In the genomic region with DNA sequence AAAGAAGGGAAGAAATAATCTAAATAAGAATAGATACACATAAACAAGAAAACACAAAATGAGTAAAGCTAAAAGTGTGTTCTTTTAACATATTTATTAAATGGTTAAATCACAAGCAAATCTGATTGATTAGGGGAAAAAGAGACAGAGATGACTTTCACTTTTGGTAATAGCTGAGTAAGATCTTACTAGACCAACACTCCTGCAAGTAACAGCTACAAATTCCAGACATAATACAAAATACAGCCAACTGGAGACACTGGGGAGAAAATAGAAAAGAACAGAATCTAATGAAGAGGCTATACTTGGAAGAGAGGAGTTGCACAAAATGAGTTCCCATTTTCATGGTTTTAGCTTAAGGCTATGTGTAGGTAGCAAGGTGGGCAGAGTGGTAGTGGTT, we compare ENCODE assay signal across 22 cellular contexts. TPM values are rescaled to one million over a fixed set of nuclear protein-coding genes. Genes with fewer than 3 reads are reported as not detected.
A peak's percentile ranks its signal among the peaks of the same experiment; 100 is the strongest.
DNase-seq lines count a peak whose midpoint lies in the region; ATAC-seq and TF ChIP-seq lines count a peak whose summit lies in the region.
"Had no signal": no experiment of that assay in that cellular context is flagged by ENCODE, and none has a peak within 500 bp of the region (broad histone marks: within the 10 kb centered on the region; RNA-seq: fewer than 3 reads in every experiment).

No MANE protein-coding gene starts in this region.

- peak overlapping the region; percentile 92 for H3K4me3 Mint-ChIP-seq in chondrocyte (ENCODE audit: unreplicated experiment)
- H3K4me3 Mint-ChIP-seq: activated CD8-positive, alpha-beta T cell treated with anti-CD3 and anti-CD28 coated beads for 36 hours; CD4-positive, alpha-beta memory T cell; immature natural killer cell; natural killer cell; stimulated activated memory B cell treated with anti-CD40 and anti-IgM and Interleukin-4, amounts not matched to agents 10 μg/mL and 1 μg/mL and 100 μg/mL, for 72 hours had no signal

- H3K9me3 ChIP-seq in HUES64 (ENCODE audit: insufficient read depth, low read depth, low read length) (no peaks in the 10 kb centered on the region), mesodermal cell (ENCODE audit: control insufficient read depth, low read length) (no peaks in the 10 kb centered on the region), esophagus squamous epithelium (no peaks in the 10 kb centered on the region)
- H3K9me3 ChIP-seq: colonic mucosa, testis had no signal

- H3K27ac Mint-ChIP-seq in chondrocyte (ENCODE audit: unreplicated experiment) = peak overlapping the region; percentile 97
- H3K27ac Mint-ChIP-seq: activated CD8-positive, alpha-beta T cell treated with anti-CD3 and anti-CD28 coated beads for 36 hours; immature natural killer cell; natural killer cell; stimulated activated memory B cell treated with anti-CD40 and anti-IgM and Interleukin-4, amounts not matched to agents 10 μg/mL and 1 μg/mL and 100 μg/mL, for 72 hours had no signal

- peaks cover 52% of the 10 kb centered on the region for H3K4me1 Mint-ChIP-seq in chondrocyte (ENCODE audit: low read depth)
- H3K4me1 Mint-ChIP-seq: CD4-positive, alpha-beta memory T cell; immature natural killer cell; natural killer cell; stimulated activated memory B cell treated with anti-CD40 and anti-IgM and Interleukin-4, amounts not matched to agents 10 μg/mL and 1 μg/mL and 100 μg/mL, for 72 hours had no signal

- no peak for TF ChIP-seq CTCF in chondrocyte (IDR thresholded peaks at IDR 0.05)
- no peak for TF ChIP-seq CTCF in esophagus squamous epithelium (IDR thresholded peaks at IDR 0.05)

- no peak for TF ChIP-seq POLR2A in esophagus squamous epithelium (IDR thresholded peaks at IDR 0.05)

- H3K36me3 ChIP-seq in HUES64 (ENCODE audit: insufficient read depth, low read length) (no peaks in the 10 kb centered on the region), mesodermal cell (ENCODE audit: control insufficient read depth, insufficient read depth, low read length) (no peaks in the 10 kb centered on the region), esophagus squamous epithelium (no peaks in the 10 kb centered on the region)
- H3K36me3 ChIP-seq: colonic mucosa had no signal

- H3K27ac ChIP-seq in HUES64 (ENCODE audit: low read depth, low read length) (no peak overlapping the region), mesodermal cell (ENCODE audit: low read depth, low read length, severe bottlenecking) (no peak overlapping the region), esophagus squamous epithelium (no peak overlapping the region)
- H3K27ac ChIP-seq: colonic mucosa, testis had no signal

- DNase-seq in chondrocyte (ENCODE audit: low spot score) (no peak), middle frontal gyrus (ENCODE audit: extremely low spot score, low spot score) (no peak), esophagus squamous epithelium (lab: John Stamatoyannopoulos, UW) (no peak), D341Med (ENCODE audit: low spot score) (no peak)
- DNase-seq in stimulated activated naive CD8-positive, alpha-beta T cell treated with anti-CD3 and anti-CD28 coated beads, Interleukin-15, Interleukin-2, amounts not matched to agents 100 U/mL and 50 U/mL, for 24 hours = no peak
- DNase-seq: activated CD8-positive, alpha-beta T cell treated with anti-CD3 and anti-CD28 coated beads for 36 hours; activated gamma-delta T cell treated with Interleukin-2 at 50 U/mL for 16 hours; CD4-positive, alpha-beta memory T cell; colonic mucosa; DMS153; immature natural killer cell; natural killer cell; NCI-H1436; NCI-H526; testis had no signal

- H3K4me3 ChIP-seq in HUES64 (ENCODE audit: low read length) (peak overlapping the region; percentile 86), mesodermal cell (ENCODE audit: extremely low read depth, insufficient read depth, low read length, poor library complexity, severe bottlenecking) (peak overlapping the region; percentile 39), esophagus squamous epithelium (no peak overlapping the region)
- H3K4me3 ChIP-seq: colonic mucosa, testis had no signal

- peak overlapping the region; percentile 71 for H3K9ac ChIP-seq in HUES64 (ENCODE audit: low read depth, low read length)

- intact Hi-C loops in esophagus squamous epithelium (cut with DNase I) = no loop called here

- peaks cover 5% of the 10 kb centered on the region for H3K9me3 Mint-ChIP-seq in chondrocyte (ENCODE audit: low read depth)
- H3K9me3 Mint-ChIP-seq: activated CD8-positive, alpha-beta T cell treated with anti-CD3 and anti-CD28 coated beads for 36 hours; CD4-positive, alpha-beta memory T cell; immature natural killer cell; natural killer cell; stimulated activated memory B cell treated with anti-CD40 and anti-IgM and Interleukin-4, amounts not matched to agents 10 μg/mL and 1 μg/mL and 100 μg/mL, for 72 hours had no signal

- H3K27me3 ChIP-seq in HUES64 (ENCODE audit: insufficient read depth, low read length) (no peaks in the 10 kb centered on the region), esophagus squamous epithelium (no peaks in the 10 kb centered on the region)
- H3K27me3 ChIP-seq: colonic mucosa, testis had no signal

- H3K4me1 ChIP-seq in HUES64 (ENCODE audit: insufficient read depth, low read length) = peaks cover 14% of the 10 kb centered on the region; the same call in 1 of the 2 replicates
- H3K4me1 ChIP-seq in mesodermal cell (ENCODE audit: control insufficient read depth, insufficient read depth, low read length, poor library complexity, severe bottlenecking) = no peaks in the 10 kb centered on the region
- H3K4me1 ChIP-seq in esophagus squamous epithelium = no peaks in the 10 kb centered on the region
- H3K4me1 ChIP-seq: colonic mucosa, testis had no signal

- H3K27me3 Mint-ChIP-seq in chondrocyte (ENCODE audit: low read depth) = no peaks in the 10 kb centered on the region
- H3K27me3 Mint-ChIP-seq: stimulated activated memory B cell treated with anti-CD40 and anti-IgM and Interleukin-4, amounts not matched to agents 10 μg/mL and 1 μg/mL and 100 μg/mL, for 72 hours had no signal

- no peak for ATAC-seq in stimulated activated naive CD8-positive, alpha-beta T cell treated with anti-CD3 and anti-CD28 coated beads, Interleukin-15, Interleukin-2, amounts not matched to agents 100 U/mL and 50 U/mL, for 24 hours
- ATAC-seq: activated CD8-positive, alpha-beta T cell treated with anti-CD3 and anti-CD28 coated beads for 36 hours; left lobe of liver; natural killer cell; stimulated activated memory B cell treated with anti-CD40 and anti-IgM and Interleukin-4, amounts not matched to agents 10 μg/mL and 1 μg/mL and 100 μg/mL, for 72 hours had no signal

- H3K36me3 Mint-ChIP-seq in chondrocyte (ENCODE audit: low read depth) = peaks cover 2% of the 10 kb centered on the region
- H3K36me3 Mint-ChIP-seq: CD4-positive, alpha-beta memory T cell; immature natural killer cell; natural killer cell; stimulated activated memory B cell treated with anti-CD40 and anti-IgM and Interleukin-4, amounts not matched to agents 10 μg/mL and 1 μg/mL and 100 μg/mL, for 72 hours had no signal

RNA-seq across cellular contexts. Expression of a gene that starts 33.6 kb away (rescaled TPM):
- polyA plus RNA-seq in HUES64 (2013, experiment 1 of 2) = not detected
- not detected for polyA plus RNA-seq in HUES64 (2013, experiment 2 of 2)
- total RNA-seq in chondrocyte = not detected in 3 replicates
- not detected for polyA plus RNA-seq in mesodermal cell (2013, experiment 1 of 2)
- not detected for polyA plus RNA-seq in mesodermal cell (2013, experiment 2 of 2)
- total RNA-seq in esophagus squamous epithelium = not detected
- total RNA-seq: activated CD8-positive, alpha-beta T cell treated with anti-CD3 and anti-CD28 coated beads for 36 hours; CD4-positive, alpha-beta memory T cell; colonic mucosa; fibroblast of lung; left lobe of liver; mesenteric fat pad; natural killer cell; posterior vena cava; testis had no signal
- polyA plus RNA-seq: CD4-positive, alpha-beta memory T cell; fibroblast of lung; immature natural killer cell had no signal

Comparison
In these comparisons a context has a peak if more than half of its experiments do, and no peak if none do; other contexts are left out.
1. H3K4me3 ChIP-seq: peak in HUES64 (single experiment) and mesodermal cell (single experiment); none in esophagus squamous epithelium (0 of 4).